In the genomic region with DNA sequence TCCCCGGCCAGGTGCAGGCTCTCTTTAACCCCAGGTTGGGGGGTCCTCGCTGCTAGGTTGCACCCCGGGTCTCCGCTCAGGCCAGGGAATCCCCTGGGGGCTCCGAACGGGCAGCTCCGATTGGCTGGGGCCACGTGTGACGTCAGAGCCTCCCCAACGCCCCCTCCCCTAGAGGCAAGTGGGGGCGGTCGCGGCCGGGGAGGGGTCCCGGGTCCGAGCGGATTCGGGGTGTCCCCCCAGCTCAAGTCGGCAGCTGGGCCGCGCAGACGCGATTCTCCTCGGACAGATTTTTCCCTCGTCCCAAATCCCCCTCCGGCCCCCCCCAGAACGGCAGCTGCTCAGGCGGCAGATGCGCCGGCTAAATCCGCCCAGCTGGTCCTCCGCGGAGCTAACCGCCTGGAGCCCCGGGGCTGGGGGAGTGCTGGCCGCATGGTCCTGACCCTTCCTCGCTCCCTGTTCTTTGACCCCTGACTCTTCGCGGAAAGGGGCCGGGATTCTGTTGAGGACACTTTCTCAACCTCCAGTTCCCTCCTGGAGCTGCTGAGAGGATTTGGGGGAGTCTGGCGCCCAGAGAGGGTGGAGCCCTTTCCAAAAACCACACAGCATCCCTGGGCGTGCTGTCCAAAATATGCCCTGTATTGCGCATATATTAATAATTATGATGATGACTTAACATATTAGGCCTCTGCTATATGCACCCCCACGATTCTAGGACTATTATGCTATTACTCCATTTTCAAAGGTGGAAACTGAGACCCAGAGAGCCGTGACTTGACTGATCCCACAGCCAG, we compare ENCODE assay signal across 10 cellular contexts. TPM values are rescaled to one million over a fixed set of nuclear protein-coding genes. Genes with fewer than 3 reads are reported as not detected.
DNase-seq lines count a peak whose midpoint lies in the region; ATAC-seq and TF ChIP-seq lines count a peak whose summit lies in the region.
"Had no signal": no experiment of that assay in that cellular context is flagged by ENCODE, and none has a peak within 500 bp of the region (broad histone marks: within the 10 kb centered on the region; RNA-seq: fewer than 3 reads in every experiment).

No MANE protein-coding gene starts in this region.

- H3K9me3 Mint-ChIP-seq in effector memory CD8-positive, alpha-beta T cell = no peaks in the 10 kb centered on the region

- H3K36me3 ChIP-seq in PC-3 (ENCODE audit: low read depth, low read length) (no peaks in the 10 kb centered on the region), skeletal muscle tissue (ENCODE audit: control insufficient read depth in 3 of 3, insufficient read depth in 3 of 3, low read length in 3 of 3) (no peaks in the 10 kb centered on the region)

- H3K4me3 ChIP-seq in PC-3 (ENCODE audit: low read length) = peak overlapping the region; percentile 62
- H3K4me3 ChIP-seq in foreskin fibroblast (ENCODE audit: low read depth in 1 of 2, low read length in 2 of 2) = peak overlapping the region; percentile 42 to 53
- peak overlapping the region in 2 of 3 donors; percentile 27 to 29 for H3K4me3 ChIP-seq in skeletal muscle tissue (ENCODE audit: low read length in 3 of 3)

- H3K9me2 ChIP-seq in PC-3 (replicated peaks; ENCODE audit: low read length) = no peaks in the 10 kb centered on the region

- H3K9ac ChIP-seq in PC-3 (ENCODE audit: low read length) = no peak overlapping the region
- H3K9ac ChIP-seq in skeletal muscle tissue (ENCODE audit: low read depth in 1 of 3, low read length in 3 of 3) = no peak overlapping the region

- peaks cover 10% of the 10 kb centered on the region for H3K4me1 ChIP-seq in PC-3 (ENCODE audit: insufficient read depth, low read length)
- peaks cover 0 to 13% (median 8%) of the 10 kb centered on the region in 3 donors for H3K4me1 ChIP-seq in skeletal muscle tissue (ENCODE audit: control insufficient read depth in 3 of 3, insufficient read depth in 3 of 3, low read length in 3 of 3)

- H3K27me3 ChIP-seq in PC-3 (ENCODE audit: low read length) = peaks cover 7% of the 10 kb centered on the region; the same call in 1 of the 2 replicates
- H3K27me3 ChIP-seq in skeletal muscle tissue (ENCODE audit: control insufficient read depth in 3 of 3, insufficient read depth in 3 of 3, low read length in 3 of 3) = peaks cover 37 to 51% (median 38%) of the 10 kb centered on the region in 3 donors

- H2AFZ ChIP-seq in PC-3 (ENCODE audit: low read length) = peak overlapping the region; percentile 78

- intact Hi-C loops in PC-3 (cut with micrococcal nuclease) = no loop called here

- H3K79me2 ChIP-seq in PC-3 (ENCODE audit: low read length) = no peaks in the 10 kb centered on the region

- H3K36me3 Mint-ChIP-seq in effector memory CD8-positive, alpha-beta T cell (ENCODE audit: insufficient read depth) = peaks cover 3% of the 10 kb centered on the region

- peak; percentile 78 for DNase-seq in DMS53 (lab: John Stamatoyannopoulos, UW)
- DNase-seq in DMS53 treated with DMSO at 0.1 percent for 48 hours (lab: John Stamatoyannopoulos, UW; ENCODE audit: unreplicated experiment) = no peak
- DNase-seq in PC-3 = no peak
- DNase-seq in foreskin fibroblast = peak in 1 of 2 donors; percentile 27
- no peak for DNase-seq in T1000 (lab: John Stamatoyannopoulos, UW)
- no peak for DNase-seq in epidermal melanocyte (ENCODE audit: insufficient read length, low spot score)
- DNase-seq in effector memory CD8-positive, alpha-beta T cell = no peak

- no peak overlapping the region for H3K27ac Mint-ChIP-seq in effector memory CD8-positive, alpha-beta T cell

- no peaks in the 10 kb centered on the region for H3F3A ChIP-seq in PC-3 (ENCODE audit: low read length, unreplicated experiment)

- H3K27me3 Mint-ChIP-seq in effector memory CD8-positive, alpha-beta T cell = peaks cover 52 to 80% of the 10 kb centered on the region in 2 donors

- POLR2A ChIA-PET in PC-3 (lab: Charles Lee; ENCODE audit: unreplicated experiment) = no interaction called here

- H3K9me3 ChIP-seq in PC-3 (ENCODE audit: low read length) (no peaks in the 10 kb centered on the region), skeletal muscle tissue (ENCODE audit: control insufficient read depth in 3 of 3, low read length in 3 of 3) (no peaks in the 10 kb centered on the region)

- CTCF ChIA-PET in PC-3 (lab: Charles Lee) = interaction anchor here (0.7 kb wide), 1 partner anchor 52 kb away, joined by 3 read pairs; no protein-coding TSS in a partner anchor

- peaks cover 0 to 9% of the 10 kb centered on the region in 2 donors for H3K4me1 Mint-ChIP-seq in effector memory CD8-positive, alpha-beta T cell (ENCODE audit: low read depth in 2 of 2)

- TF ChIP-seq CTCF in PC-3 (conservative IDR thresholded peaks at IDR 0.05; ENCODE audit: low read depth, low read length) (no peak), foreskin fibroblast (IDR thresholded peaks at IDR 0.05; ENCODE audit: low read depth, low read length) (no peak)

- H3K27ac ChIP-seq in PC-3 (ENCODE audit: low read length) (no peak overlapping the region), skeletal muscle tissue (ENCODE audit: low read depth, low read length) (no peak overlapping the region)
- H3K27ac ChIP-seq: 22Rv1, epithelial cell of prostate had no signal

- H4K20me1 ChIP-seq in PC-3 (ENCODE audit: low read length) = no peaks in the 10 kb centered on the region

- H3K4me2 ChIP-seq in PC-3 (ENCODE audit: low read length) = peak overlapping the region; percentile 82

- H3K4me3 Mint-ChIP-seq in effector memory CD8-positive, alpha-beta T cell = no peak overlapping the region

- no peak for ATAC-seq in PC-3
- no peak for ATAC-seq in effector memory CD8-positive, alpha-beta T cell (replicated peaks)

- BruUV-seq in PC-3 (replicated peaks; lab: Mats Ljungman, UMichigan) = no TSS peak

RNA-seq across cellular contexts. Expression of a gene that starts 25.4 kb away (rescaled TPM):
- total RNA-seq in PC-3 (2014; rRNA removed) (7.3 and 9.0 TPM in 2 replicates), skeletal muscle tissue (11.5 TPM)

RNA-seq across cellular contexts. Expression of a gene that starts 45.0 kb away (rescaled TPM):
- total RNA-seq in PC-3 (2014; rRNA removed) = 0.23 and 0.51 TPM in 2 replicates
- 0.52 TPM for total RNA-seq in skeletal muscle tissue

RNA-seq across cellular contexts. Expression of a gene that starts 49.8 kb away (rescaled TPM):
- total RNA-seq in PC-3 (2014; rRNA removed) (1.2 and 3.3 TPM in 2 replicates), skeletal muscle tissue (2.1 TPM)

RNA-seq across cellular contexts. Expression of a gene that starts 54.5 kb away (rescaled TPM):
- total RNA-seq in PC-3 (2014; rRNA removed) (8.3 and 12.0 TPM in 2 replicates), skeletal muscle tissue (5.7 TPM)
